In the genomic region with DNA sequence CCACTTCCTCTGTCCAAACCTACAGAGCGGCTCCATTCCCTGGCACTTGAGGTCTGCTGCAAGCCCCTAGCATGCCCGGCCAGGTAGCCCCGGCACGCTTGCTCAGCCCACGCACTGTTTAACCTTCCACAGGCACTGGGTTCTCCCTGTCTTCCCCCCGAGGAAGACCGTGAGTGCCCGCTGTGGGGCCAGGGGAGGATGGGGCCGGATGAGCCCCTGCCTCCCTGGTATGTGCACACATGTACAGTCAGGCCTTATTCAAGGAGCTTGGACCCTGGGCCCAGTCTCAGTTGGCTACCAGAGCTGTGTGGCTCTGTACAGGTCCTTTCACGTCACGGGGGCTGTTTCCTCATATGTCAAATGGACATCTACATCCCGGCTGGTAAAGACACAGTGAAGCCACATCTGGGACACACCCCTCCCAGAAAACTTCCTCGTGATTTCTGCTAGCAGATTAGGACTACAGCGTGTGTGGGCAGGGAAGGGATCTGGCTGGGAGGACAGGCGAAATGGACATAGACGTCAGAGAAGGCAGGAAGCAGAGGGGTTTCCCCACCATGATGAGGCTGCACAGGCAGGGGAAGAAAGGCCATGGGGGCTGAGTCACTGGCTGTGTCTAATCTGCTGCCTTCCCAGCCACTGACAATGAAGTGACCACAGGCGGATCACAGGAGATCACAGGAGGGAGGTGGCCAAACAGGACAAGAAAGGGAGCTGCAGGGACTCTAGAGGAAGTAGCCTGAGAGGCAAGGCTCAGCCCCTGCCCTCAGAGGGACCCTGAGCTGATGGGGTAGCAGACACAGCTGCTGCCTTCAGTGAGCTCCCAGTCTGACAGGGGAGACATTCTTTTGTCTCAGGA, we compare ENCODE assay signal across 1 cellular context.
TF ChIP-seq lines count a peak whose summit lies in the region.

No MANE protein-coding gene starts in this region.

TF ChIP-seq in HepG2, 621 proteins besides CTCF, POLR2A, EP300 and RAD21 (continued from another document and continues in another):
- TF ChIP-seq ZNF746 (CRISPR knock-in tag; IDR thresholded peaks at IDR 0.05) (no peak), ZSCAN21 (CRISPR knock-in tag; IDR thresholded peaks at IDR 0.05; ENCODE audit: borderline replicate concordance) (peak; percentile 41; the same call in 1 of the 2 replicates), SP2 (CRISPR knock-in tag; IDR thresholded peaks at IDR 0.05) (peak; percentile 31; the same call in 1 of the 2 replicates), ZNF205 (CRISPR knock-in tag; IDR thresholded peaks at IDR 0.05) (0 out of 2 replicates have a peak, but pooled peaks have one; percentile 22), WIZ (CRISPR knock-in tag; IDR thresholded peaks at IDR 0.05) (no peak), ZNF274 (CRISPR knock-in tag; IDR thresholded peaks at IDR 0.05) (0 out of 2 replicates have a peak, but pooled peaks have one; percentile 58), SP4 (CRISPR knock-in tag; IDR thresholded peaks at IDR 0.05) (peak; percentile 53; the same call in 1 of the 2 replicates), SALL1 (CRISPR knock-in tag; IDR thresholded peaks at IDR 0.05) (peak; percentile 61), MEIS1 (CRISPR knock-in tag; IDR thresholded peaks at IDR 0.05; ENCODE audit: borderline replicate concordance) (0 out of 2 replicates have a peak, but pooled peaks have one; percentile 38), MED1 (CRISPR knock-in tag; IDR thresholded peaks at IDR 0.05) (0 out of 2 replicates have a peak, but pooled peaks have one; percentile 36), ETV5 (CRISPR knock-in tag; IDR thresholded peaks at IDR 0.05; ENCODE audit: borderline replicate concordance) (peak; percentile 44; the same call in 1 of the 2 replicates), ELF3 (CRISPR knock-in tag; IDR thresholded peaks at IDR 0.05) (peak; percentile 37; the same call in 1 of the 2 replicates), ZBTB7A (CRISPR knock-in tag; IDR thresholded peaks at IDR 0.05) (peak; percentile 43; the same call in 1 of the 2 replicates), ZNF572 (CRISPR knock-in tag; IDR thresholded peaks at IDR 0.05) (0 out of 2 replicates have a peak, but pooled peaks have one; percentile 59), RARA (CRISPR knock-in tag; IDR thresholded peaks at IDR 0.05) (peak; percentile 33; the same call in 1 of the 2 replicates), NR2F6 (IDR thresholded peaks at IDR 0.05) (no peak), NR2F6 (CRISPR knock-in tag; IDR thresholded peaks at IDR 0.05) (no peak), ERF (CRISPR knock-in tag; IDR thresholded peaks at IDR 0.05) (0 out of 2 replicates have a peak, but pooled peaks have one; percentile 11), ZNF7 (CRISPR knock-in tag; IDR thresholded peaks at IDR 0.05) (peak; percentile 62; the same call in 1 of the 2 replicates), ZNF292 (CRISPR knock-in tag; IDR thresholded peaks at IDR 0.05; ENCODE audit: borderline replicate concordance, low read depth) (peak; percentile 41; the same call in 1 of the 2 replicates), ZFP36L1 (CRISPR knock-in tag; IDR thresholded peaks at IDR 0.05) (peak; percentile 44; the same call in 1 of the 2 replicates), ZFP36L2 (CRISPR knock-in tag; IDR thresholded peaks at IDR 0.05) (no peak), TEAD3 (CRISPR knock-in tag; optimal IDR thresholded peaks at IDR 0.05; ENCODE audit: borderline replicate concordance) (peak; percentile 45), ZNF607 (CRISPR knock-in tag; IDR thresholded peaks at IDR 0.05; ENCODE audit: borderline replicate concordance) (peak; percentile 77; the same call in 1 of the 2 replicates), ZNF788 (CRISPR knock-in tag; IDR thresholded peaks at IDR 0.05; ENCODE audit: borderline replicate concordance) (0 out of 2 replicates have a peak, but pooled peaks have one; percentile 29)
- TF ChIP-seq, protein P1, sequence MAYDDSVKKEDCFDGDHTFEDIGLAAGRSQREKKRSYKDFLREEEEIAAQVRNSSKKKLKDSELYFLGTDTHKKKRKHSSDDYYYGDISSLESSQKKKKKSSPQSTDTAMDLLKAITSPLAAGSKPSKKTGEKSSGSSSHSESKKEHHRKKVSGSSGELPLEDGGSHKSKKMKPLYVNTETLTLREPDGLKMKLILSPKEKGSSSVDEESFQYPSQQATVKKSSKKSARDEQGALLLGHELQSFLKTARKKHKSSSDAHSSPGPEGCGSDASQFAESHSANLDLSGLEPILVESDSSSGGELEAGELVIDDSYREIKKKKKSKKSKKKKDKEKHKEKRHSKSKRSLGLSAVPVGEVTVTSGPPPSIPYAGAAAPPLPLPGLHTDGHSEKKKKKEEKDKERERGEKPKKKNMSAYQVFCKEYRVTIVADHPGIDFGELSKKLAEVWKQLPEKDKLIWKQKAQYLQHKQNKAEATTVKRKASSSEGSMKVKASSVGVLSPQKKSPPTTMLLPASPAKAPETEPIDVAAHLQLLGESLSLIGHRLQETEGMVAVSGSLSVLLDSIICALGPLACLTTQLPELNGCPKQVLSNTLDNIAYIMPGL (CRISPR knock-in tag; IDR thresholded peaks at IDR 0.05; ENCODE audit: borderline replicate concordance in 1 of 2, low read depth in 1 of 2), result 0 out of 4 replicates have a peak, but pooled peaks of 1 of the 2 experiments have one; percentile 15
- TF ChIP-seq, protein P2, sequence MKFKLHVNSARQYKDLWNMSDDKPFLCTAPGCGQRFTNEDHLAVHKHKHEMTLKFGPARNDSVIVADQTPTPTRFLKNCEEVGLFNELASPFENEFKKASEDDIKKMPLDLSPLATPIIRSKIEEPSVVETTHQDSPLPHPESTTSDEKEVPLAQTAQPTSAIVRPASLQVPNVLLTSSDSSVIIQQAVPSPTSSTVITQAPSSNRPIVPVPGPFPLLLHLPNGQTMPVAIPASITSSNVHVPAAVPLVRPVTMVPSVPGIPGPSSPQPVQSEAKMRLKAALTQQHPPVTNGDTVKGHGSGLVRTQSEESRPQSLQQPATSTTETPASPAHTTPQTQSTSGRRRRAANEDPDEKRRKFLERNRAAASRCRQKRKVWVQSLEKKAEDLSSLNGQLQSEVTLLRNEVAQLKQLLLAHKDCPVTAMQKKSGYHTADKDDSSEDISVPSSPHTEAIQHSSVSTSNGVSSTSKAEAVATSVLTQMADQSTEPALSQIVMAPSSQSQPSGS (CRISPR knock-in tag; IDR thresholded peaks at IDR 0.05), result no peak
- TF ChIP-seq, protein P3, sequence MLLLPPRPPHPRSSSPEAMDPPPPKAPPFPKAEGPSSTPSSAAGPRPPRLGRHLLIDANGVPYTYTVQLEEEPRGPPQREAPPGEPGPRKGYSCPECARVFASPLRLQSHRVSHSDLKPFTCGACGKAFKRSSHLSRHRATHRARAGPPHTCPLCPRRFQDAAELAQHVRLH (CRISPR knock-in tag; IDR thresholded peaks at IDR 0.05; ENCODE audit: borderline replicate concordance, low read depth), result 0 out of 2 replicates have a peak, but pooled peaks have one; percentile 24
- TF ChIP-seq, protein P4, sequence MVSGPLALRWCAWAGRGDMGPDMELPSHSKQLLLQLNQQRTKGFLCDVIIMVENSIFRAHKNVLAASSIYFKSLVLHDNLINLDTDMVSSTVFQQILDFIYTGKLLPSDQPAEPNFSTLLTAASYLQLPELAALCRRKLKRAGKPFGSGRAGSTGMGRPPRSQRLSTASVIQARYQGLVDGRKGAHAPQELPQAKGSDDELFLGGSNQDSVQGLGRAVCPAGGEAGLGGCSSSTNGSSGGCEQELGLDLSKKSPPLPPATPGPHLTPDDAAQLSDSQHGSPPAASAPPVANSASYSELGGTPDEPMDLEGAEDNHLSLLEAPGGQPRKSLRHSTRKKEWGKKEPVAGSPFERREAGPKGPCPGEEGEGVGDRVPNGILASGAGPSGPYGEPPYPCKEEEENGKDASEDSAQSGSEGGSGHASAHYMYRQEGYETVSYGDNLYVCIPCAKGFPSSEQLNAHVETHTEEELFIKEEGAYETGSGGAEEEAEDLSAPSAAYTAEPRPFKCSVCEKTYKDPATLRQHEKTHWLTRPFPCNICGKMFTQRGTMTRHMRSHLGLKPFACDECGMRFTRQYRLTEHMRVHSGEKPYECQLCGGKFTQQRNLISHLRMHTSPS (CRISPR knock-in tag; IDR thresholded peaks at IDR 0.05; ENCODE audit: low read depth), result peak; percentile 26; the same call in 1 of the 2 replicates
- TF ChIP-seq, protein P5, sequence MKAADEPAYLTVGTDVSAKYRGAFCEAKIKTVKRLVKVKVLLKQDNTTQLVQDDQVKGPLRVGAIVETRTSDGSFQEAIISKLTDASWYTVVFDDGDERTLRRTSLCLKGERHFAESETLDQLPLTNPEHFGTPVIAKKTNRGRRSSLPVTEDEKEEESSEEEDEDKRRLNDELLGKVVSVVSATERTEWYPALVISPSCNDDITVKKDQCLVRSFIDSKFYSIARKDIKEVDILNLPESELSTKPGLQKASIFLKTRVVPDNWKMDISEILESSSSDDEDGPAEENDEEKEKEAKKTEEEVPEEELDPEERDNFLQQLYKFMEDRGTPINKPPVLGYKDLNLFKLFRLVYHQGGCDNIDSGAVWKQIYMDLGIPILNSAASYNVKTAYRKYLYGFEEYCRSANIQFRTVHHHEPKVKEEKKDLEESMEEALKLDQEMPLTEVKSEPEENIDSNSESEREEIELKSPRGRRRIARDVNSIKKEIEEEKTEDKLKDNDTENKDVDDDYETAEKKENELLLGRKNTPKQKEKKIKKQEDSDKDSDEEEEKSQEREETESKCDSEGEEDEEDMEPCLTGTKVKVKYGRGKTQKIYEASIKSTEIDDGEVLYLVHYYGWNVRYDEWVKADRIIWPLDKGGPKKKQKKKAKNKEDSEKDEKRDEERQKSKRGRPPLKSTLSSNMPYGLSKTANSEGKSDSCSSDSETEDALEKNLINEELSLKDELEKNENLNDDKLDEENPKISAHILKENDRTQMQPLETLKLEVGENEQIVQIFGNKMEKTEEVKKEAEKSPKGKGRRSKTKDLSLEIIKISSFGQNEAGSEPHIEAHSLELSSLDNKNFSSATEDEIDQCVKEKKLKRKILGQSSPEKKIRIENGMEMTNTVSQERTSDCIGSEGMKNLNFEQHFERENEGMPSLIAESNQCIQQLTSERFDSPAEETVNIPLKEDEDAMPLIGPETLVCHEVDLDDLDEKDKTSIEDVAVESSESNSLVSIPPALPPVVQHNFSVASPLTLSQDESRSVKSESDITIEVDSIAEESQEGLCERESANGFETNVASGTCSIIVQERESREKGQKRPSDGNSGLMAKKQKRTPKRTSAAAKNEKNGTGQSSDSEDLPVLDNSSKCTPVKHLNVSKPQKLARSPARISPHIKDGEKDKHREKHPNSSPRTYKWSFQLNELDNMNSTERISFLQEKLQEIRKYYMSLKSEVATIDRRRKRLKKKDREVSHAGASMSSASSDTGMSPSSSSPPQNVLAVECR (CRISPR knock-in tag; IDR thresholded peaks at IDR 0.05; ENCODE audit: borderline replicate concordance), result no peak
- TF ChIP-seq, protein P6, sequence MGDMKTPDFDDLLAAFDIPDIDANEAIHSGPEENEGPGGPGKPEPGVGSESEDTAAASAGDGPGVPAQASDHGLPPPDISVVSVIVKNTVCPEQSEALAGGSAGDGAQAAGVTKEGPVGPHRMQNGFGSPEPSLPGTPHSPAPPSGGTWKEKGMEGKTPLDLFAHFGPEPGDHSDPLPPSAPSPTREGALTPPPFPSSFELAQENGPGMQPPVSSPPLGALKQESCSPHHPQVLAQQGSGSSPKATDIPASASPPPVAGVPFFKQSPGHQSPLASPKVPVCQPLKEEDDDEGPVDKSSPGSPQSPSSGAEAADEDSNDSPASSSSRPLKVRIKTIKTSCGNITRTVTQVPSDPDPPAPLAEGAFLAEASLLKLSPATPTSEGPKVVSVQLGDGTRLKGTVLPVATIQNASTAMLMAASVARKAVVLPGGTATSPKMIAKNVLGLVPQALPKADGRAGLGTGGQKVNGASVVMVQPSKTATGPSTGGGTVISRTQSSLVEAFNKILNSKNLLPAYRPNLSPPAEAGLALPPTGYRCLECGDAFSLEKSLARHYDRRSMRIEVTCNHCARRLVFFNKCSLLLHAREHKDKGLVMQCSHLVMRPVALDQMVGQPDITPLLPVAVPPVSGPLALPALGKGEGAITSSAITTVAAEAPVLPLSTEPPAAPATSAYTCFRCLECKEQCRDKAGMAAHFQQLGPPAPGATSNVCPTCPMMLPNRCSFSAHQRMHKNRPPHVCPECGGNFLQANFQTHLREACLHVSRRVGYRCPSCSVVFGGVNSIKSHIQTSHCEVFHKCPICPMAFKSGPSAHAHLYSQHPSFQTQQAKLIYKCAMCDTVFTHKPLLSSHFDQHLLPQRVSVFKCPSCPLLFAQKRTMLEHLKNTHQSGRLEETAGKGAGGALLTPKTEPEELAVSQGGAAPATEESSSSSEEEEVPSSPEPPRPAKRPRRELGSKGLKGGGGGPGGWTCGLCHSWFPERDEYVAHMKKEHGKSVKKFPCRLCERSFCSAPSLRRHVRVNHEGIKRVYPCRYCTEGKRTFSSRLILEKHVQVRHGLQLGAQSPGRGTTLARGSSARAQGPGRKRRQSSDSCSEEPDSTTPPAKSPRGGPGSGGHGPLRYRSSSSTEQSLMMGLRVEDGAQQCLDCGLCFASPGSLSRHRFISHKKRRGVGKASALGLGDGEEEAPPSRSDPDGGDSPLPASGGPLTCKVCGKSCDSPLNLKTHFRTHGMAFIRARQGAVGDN (CRISPR knock-in tag; IDR thresholded peaks at IDR 0.05), result peak; percentile 62; the same call in 1 of the 2 replicates
- TF ChIP-seq, protein P7, sequence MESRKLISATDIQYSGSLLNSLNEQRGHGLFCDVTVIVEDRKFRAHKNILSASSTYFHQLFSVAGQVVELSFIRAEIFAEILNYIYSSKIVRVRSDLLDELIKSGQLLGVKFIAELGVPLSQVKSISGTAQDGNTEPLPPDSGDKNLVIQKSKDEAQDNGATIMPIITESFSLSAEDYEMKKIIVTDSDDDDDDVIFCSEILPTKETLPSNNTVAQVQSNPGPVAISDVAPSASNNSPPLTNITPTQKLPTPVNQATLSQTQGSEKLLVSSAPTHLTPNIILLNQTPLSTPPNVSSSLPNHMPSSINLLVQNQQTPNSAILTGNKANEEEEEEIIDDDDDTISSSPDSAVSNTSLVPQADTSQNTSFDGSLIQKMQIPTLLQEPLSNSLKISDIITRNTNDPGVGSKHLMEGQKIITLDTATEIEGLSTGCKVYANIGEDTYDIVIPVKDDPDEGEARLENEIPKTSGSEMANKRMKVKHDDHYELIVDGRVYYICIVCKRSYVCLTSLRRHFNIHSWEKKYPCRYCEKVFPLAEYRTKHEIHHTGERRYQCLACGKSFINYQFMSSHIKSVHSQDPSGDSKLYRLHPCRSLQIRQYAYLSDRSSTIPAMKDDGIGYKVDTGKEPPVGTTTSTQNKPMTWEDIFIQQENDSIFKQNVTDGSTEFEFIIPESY (CRISPR knock-in tag; IDR thresholded peaks at IDR 0.05), result 0 out of 2 replicates have a peak, but pooled peaks have one; percentile 10
